Comparison of ENCODE assay signal across 9 cellular contexts in genomic region chr5:11903614-11904269, GRCh38. TPM values are rescaled to one million over a fixed set of nuclear protein-coding genes. Genes with fewer than 3 reads are reported as not detected.
DNase-seq lines count a peak whose midpoint lies in the region; ATAC-seq lines count a peak whose summit lies in the region.
"Had no signal": no experiment of that assay in that cellular context is flagged by ENCODE, and none has a peak within 500 bp of the region (broad histone marks: within the 10 kb centered on the region; RNA-seq: fewer than 3 reads in every experiment).

No MANE protein-coding gene starts in this region.

- H3K36me3 ChIP-seq in H7 (replicated peaks; ENCODE audit: control insufficient read depth, insufficient read depth, low read length): no peaks in the 10 kb centered on the region

- intact Hi-C loops in cardiac septum (cut with DNase I): no loop called here

- ATAC-seq in esophagus mucosa: no peak
- ATAC-seq in HG03460 (IDR thresholded peaks at IDR 0.05; ENCODE audit: unreplicated experiment): no peak
- ATAC-seq: HCT116 had no signal

- H3K4me3 ChIP-seq in H7 (ENCODE audit: insufficient read depth, low read depth, low read length): peak overlapping the region; percentile 67

- peak; percentile 19 for DNase-seq in DMS153 (lab: John Stamatoyannopoulos, UW)
- DNase-seq in H7: peak; percentile 81
- peak; percentile 62 for DNase-seq in SK-N-DZ (ENCODE audit: low spot score)
- peak; percentile 74 for DNase-seq in cardiac septum (ENCODE audit: low spot score)
- DNase-seq in retina: peak; percentile 91
- no peak for DNase-seq in activated gamma-delta T cell treated with Interleukin-2 at 50 U/mL for 16 hours

- peaks cover 41% of the 10 kb centered on the region for H3K27me3 ChIP-seq in H7 (ENCODE audit: control insufficient read depth, insufficient read depth, low read length)

RNA-seq across cellular contexts. Expression of gene CTNND2, which starts 0.5 kb away (rescaled TPM):
- 1.0 and 2.9 TPM in 2 replicates for total RNA-seq in H7 (2014; rRNA removed; shearing (Covaris generic))
- 37.8 and 43.1 TPM in 2 replicates for polyA plus RNA-seq in SK-N-DZ (2014; cell fraction: cytosol; rRNA removed)
- 14.9 and 21.0 TPM in 2 replicates for polyA plus RNA-seq in SK-N-DZ (2014; cell fraction: nucleus; rRNA removed)
- total RNA-seq in cardiac septum (41.3 TPM), esophagus mucosa (not detected)

Comparison
In these comparisons a context has a peak if more than half of its experiments do, and no peak if none do; other contexts are left out.
1. RNA of gene CTNND2, which starts 0.5 kb away (total RNA-seq): 41.3 TPM in cardiac septum (single experiment); 1.0 to 2.9 TPM in H7 and not detected in esophagus mucosa (single experiment); every median in the first group is over 10 times any median in the second.